8 cellular contexts compared by ENCODE assay signal in the genomic region with DNA sequence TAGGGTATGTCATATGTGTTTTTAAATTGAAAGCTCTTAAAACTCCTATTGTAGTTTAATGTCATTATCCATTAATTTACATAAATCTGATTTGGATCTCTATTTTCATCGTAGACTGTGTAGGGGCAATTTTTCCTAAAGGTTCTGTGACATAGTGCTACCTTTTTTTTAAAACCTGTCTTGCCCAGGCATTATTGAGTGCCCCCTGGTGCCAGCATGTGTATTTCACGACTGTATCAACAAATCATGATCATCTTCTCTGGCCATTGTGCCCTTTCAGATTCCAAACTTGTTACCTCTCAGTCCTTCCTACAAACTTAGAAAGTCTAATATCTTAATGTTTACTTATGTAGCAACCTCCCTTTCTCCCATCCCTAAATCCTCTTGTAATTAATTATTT.
DNase-seq lines count a peak whose midpoint lies in the region; ATAC-seq, FAIRE-seq and TF ChIP-seq lines count a peak whose summit lies in the region.

No MANE protein-coding gene starts in this region.

- FAIRE-seq in kidney (lab: Jason Lieb, UNC): no peak

- H3K36me3 Mint-ChIP-seq in CD4-positive, CD25-positive, alpha-beta regulatory T cell: peaks cover 30% of the 10 kb centered on the region

- no peaks in the 10 kb centered on the region for H3K9me3 Mint-ChIP-seq in CD4-positive, CD25-positive, alpha-beta regulatory T cell

- DNase-seq in CD4-positive, CD25-positive, alpha-beta regulatory T cell: peak in 2 of 3 donors; percentile 4 to 48
- DNase-seq in HEK293T (ENCODE audit: extremely low spot score) (no peak), kidney (no peak), hypothalamus (lab: John Stamatoyannopoulos, UW) (no peak), NCI-H524 treated with DMSO at 0.1 percent for 48 hours (lab: John Stamatoyannopoulos, UW) (no peak), amygdala (lab: John Stamatoyannopoulos, UW) (no peak)
- DNase-seq in activated CD4-positive, alpha-beta T cell treated with anti-CD3 and anti-CD28 coated beads for 48 hours: peak; percentile 22

- H3K4me3 Mint-ChIP-seq in CD4-positive, CD25-positive, alpha-beta regulatory T cell: no peak overlapping the region

- H3K9me3 ChIP-seq in CD4-positive, CD25-positive, alpha-beta regulatory T cell (ENCODE audit: control insufficient read depth in 2 of 2, low read length in 2 of 2): no peaks in the 10 kb centered on the region
- no peaks in the 10 kb centered on the region for H3K9me3 ChIP-seq in kidney (ENCODE audit: control insufficient read depth in 1 of 2, low read length in 2 of 2)

- no peaks in the 10 kb centered on the region for H3K4me1 ChIP-seq in CD4-positive, CD25-positive, alpha-beta regulatory T cell (ENCODE audit: control insufficient read depth, insufficient read depth, low read length, poor library complexity, severe bottlenecking)
- no peaks in the 10 kb centered on the region for H3K4me1 ChIP-seq in kidney (ENCODE audit: control insufficient read depth in 1 of 2, insufficient read depth in 1 of 2, low read depth in 1 of 2, low read length in 2 of 2)

- CTCF ChIA-PET in HEK293T (lab: Yijun Ruan, JAX): no interaction called here

- intact Hi-C loops in kidney (cut with DNase I): no loop called here

- no peaks in the 10 kb centered on the region for H3K27me3 Mint-ChIP-seq in CD4-positive, CD25-positive, alpha-beta regulatory T cell

- peaks cover 0 to 15% (median under 1%) of the 10 kb centered on the region in 4 donors for H3K4me1 Mint-ChIP-seq in CD4-positive, CD25-positive, alpha-beta regulatory T cell

- no peak overlapping the region for H3K27ac ChIP-seq in CD4-positive, CD25-positive, alpha-beta regulatory T cell (ENCODE audit: insufficient read depth, low read length, poor library complexity, severe bottlenecking)
- H3K27ac ChIP-seq in kidney (ENCODE audit: low read depth in 2 of 2, low read length in 2 of 2): no peak overlapping the region

- peaks cover 35% of the 10 kb centered on the region for H3K36me3 ChIP-seq in CD4-positive, CD25-positive, alpha-beta regulatory T cell (ENCODE audit: control insufficient read depth, insufficient read depth, low read length)
- peaks cover 2 to 9% of the 10 kb centered on the region in 2 donors for H3K36me3 ChIP-seq in kidney (ENCODE audit: control insufficient read depth in 1 of 2, insufficient read depth in 2 of 2, low read length in 2 of 2)

- POLR2A ChIA-PET in HEK293T (lab: Yijun Ruan, JAX): no interaction called here

- H3K27ac Mint-ChIP-seq in CD4-positive, CD25-positive, alpha-beta regulatory T cell: no peak overlapping the region

- no peak overlapping the region for H3K9ac ChIP-seq in kidney (ENCODE audit: low read length in 2 of 2)

- no peak overlapping the region for H3K4me3 ChIP-seq in CD4-positive, CD25-positive, alpha-beta regulatory T cell (ENCODE audit: low read depth, low read length)
- H3K4me3 ChIP-seq in kidney (ENCODE audit: low read length in 2 of 2): no peak overlapping the region

- no peaks in the 10 kb centered on the region for H3K27me3 ChIP-seq in CD4-positive, CD25-positive, alpha-beta regulatory T cell (ENCODE audit: control insufficient read depth, insufficient read depth, low read length)

- no peak for ATAC-seq in CD4-positive, CD25-positive, alpha-beta regulatory T cell (ENCODE audit: low read depth in 2 of 2)
- ATAC-seq in HG03342 (IDR thresholded peaks at IDR 0.05; ENCODE audit: unreplicated experiment): no peak

- TF ChIP-seq CTCF in kidney (IDR thresholded peaks at IDR 0.05; ENCODE audit: borderline replicate concordance, extremely low read depth, insufficient read depth): peak; percentile 24

TF ChIP-seq in HEK293T, 16 proteins besides CTCF, POLR2A, EP300 and RAD21:
- no peak for TF ChIP-seq ELF4 (IDR thresholded peaks at IDR 0.05)
- peak; percentile 42; the same call in 1 of the 2 replicates for TF ChIP-seq ZNF384 (IDR thresholded peaks at IDR 0.05)

Comparison
In these comparisons a context has a peak if more than half of its experiments do, and no peak if none do; other contexts are left out.
1. DNase-seq: peak in CD4-positive, CD25-positive, alpha-beta regulatory T cell (2 of 3) and activated CD4-positive, alpha-beta T cell treated with anti-CD3 and anti-CD28 coated beads for 48 hours (single experiment); none in HEK293T (single experiment), kidney (single experiment), hypothalamus (0 of 51), NCI-H524 treated with DMSO at 0.1 percent for 48 hours (single experiment) and amygdala (0 of 56).